In genomic region chr18:730120-730519, GRCh38 we compare ENCODE assay signal across 8 cellular contexts. TPM values are rescaled to one million over a fixed set of nuclear protein-coding genes. Genes with fewer than 3 reads are reported as not detected.
A peak's percentile ranks its signal among the peaks of the same experiment; 100 is the strongest.
DNase-seq lines count a peak whose midpoint lies in the region; ATAC-seq, FAIRE-seq and TF ChIP-seq lines count a peak whose summit lies in the region.
"Not testable (repeated sequence)": the region's sequence is repeated elsewhere in the genome, so short reads cannot be mapped to it uniquely, and the experiment has no call there.

No MANE protein-coding gene starts in this region.

- H3K4me3 Mint-ChIP-seq in CD8-positive, alpha-beta T cell; activated CD8-positive, alpha-beta memory T cell treated with anti-CD3 and anti-CD28 coated beads, Interleukin-2, amount 10 ng/mL, durations not matched to agents 7 days and 5 days; type B pancreatic cell: not testable (repeated sequence)

- 98 to 99% methylated on average over 5 of the region's 5 CpGs for WGBS in GM23248 (ENCODE audit: low coverage in 1 of 2, low lambda C conversion rate in 2 of 2, missing lambda C conversion rate in 2 of 2), 2 experiments

- not testable (repeated sequence) for H3K9ac ChIP-seq in GM23248; keratinocyte (ENCODE audit: control insufficient read depth, extremely low read depth, insufficient read depth, low read length)

- not testable (repeated sequence) for H3K9me1 ChIP-seq in keratinocyte (ENCODE audit: control insufficient read depth, extremely low read depth, insufficient read depth, low read length)

- not testable (repeated sequence) for H3K27me3 ChIP-seq in CD8-positive, alpha-beta T cell (ENCODE audit: insufficient read depth, low read length); GM23248 (replicated peaks; ENCODE audit: insufficient read depth); keratinocyte (ENCODE audit: control insufficient read depth, extremely low read depth, insufficient read depth, low read length)

- not testable (repeated sequence) for FAIRE-seq in keratinocyte (lab: Jason Lieb, UNC)

- not testable (repeated sequence) for H3K4me1 ChIP-seq in CD8-positive, alpha-beta T cell (ENCODE audit: insufficient read depth, low read length); keratinocyte (ENCODE audit: control insufficient read depth, extremely low read depth, insufficient read depth, low read length)
- H3K4me1 ChIP-seq in GM23248 (ENCODE audit: insufficient read depth): peaks cover 11% of the 10 kb centered on the region

- CTCF ChIA-PET in CD8-positive, alpha-beta T cell (lab: Charles Lee): not testable (repeated sequence)
- CTCF ChIA-PET in activated CD8-positive, alpha-beta memory T cell treated with anti-CD3 and anti-CD28 coated beads, Interleukin-2, amount 10 ng/mL, durations not matched to agents 7 days and 5 days (lab: Charles Lee): interaction anchor here (1.6 kb wide), 1 partner anchor 109 kb away, joined by 6 read pairs; no protein-coding TSS in a partner anchor

- not testable (repeated sequence) for H3K9me3 ChIP-seq in CD8-positive, alpha-beta T cell (ENCODE audit: low read length); GM23248 (ENCODE audit: low read depth); keratinocyte (ENCODE audit: control insufficient read depth, low read depth, low read length)

- peak; percentile 38 for ATAC-seq in CD8-positive, alpha-beta T cell
- ATAC-seq in activated CD8-positive, alpha-beta memory T cell treated with anti-CD3 and anti-CD28 coated beads, Interleukin-2, amount 10 ng/mL, durations not matched to agents 7 days and 5 days: peak; percentile 39
- peak; percentile 28 for ATAC-seq in esophagus mucosa

- not testable (repeated sequence) for H3K4me1 Mint-ChIP-seq in CD8-positive, alpha-beta T cell (ENCODE audit: low read depth); activated CD8-positive, alpha-beta memory T cell treated with anti-CD3 and anti-CD28 coated beads, Interleukin-2, amount 10 ng/mL, durations not matched to agents 7 days and 5 days; type B pancreatic cell (ENCODE audit: unreplicated experiment)

- not testable (repeated sequence) for H2AFZ ChIP-seq in GM23248; keratinocyte (ENCODE audit: control insufficient read depth, low read length)

- H3K36me3 ChIP-seq in CD8-positive, alpha-beta T cell (ENCODE audit: insufficient read depth, low read length); GM23248 (ENCODE audit: low read depth); keratinocyte (ENCODE audit: control insufficient read depth in 2 of 2, extremely low read depth in 1 of 2, insufficient read depth in 2 of 2, low read length in 2 of 2): not testable (repeated sequence)

- H3K9me2 ChIP-seq in GM23248 (ENCODE audit: insufficient read depth): not testable (repeated sequence)

- H4K20me1 ChIP-seq in GM23248 (ENCODE audit: insufficient read depth); keratinocyte (ENCODE audit: control insufficient read depth, extremely low read depth, insufficient read depth, low read length): not testable (repeated sequence)

- H3K27ac ChIP-seq in CD8-positive, alpha-beta T cell (ENCODE audit: low read depth, low read length); GM23248; keratinocyte (ENCODE audit: control insufficient read depth, insufficient read depth, low read length): not testable (repeated sequence)

- DNase-seq in CD8-positive, alpha-beta T cell; activated CD8-positive, alpha-beta memory T cell treated with anti-CD3 and anti-CD28 coated beads, Interleukin-2, amount 10 ng/mL, durations not matched to agents 7 days and 5 days; keratinocyte (ENCODE audit: low read depth, low spot score); type B pancreatic cell (ENCODE audit: extremely low spot score, unreplicated experiment): not testable (repeated sequence)
- DNase-seq in GM23248 (peak; percentile 12), Kasumi-1 (lab: John Stamatoyannopoulos, UW) (peak; percentile 39 to 55), RPMI8226 (peak; percentile 18)

- not testable (repeated sequence) for H3K27me3 Mint-ChIP-seq in CD8-positive, alpha-beta T cell (ENCODE audit: low read depth); activated CD8-positive, alpha-beta memory T cell treated with anti-CD3 and anti-CD28 coated beads, Interleukin-2, amount 10 ng/mL, durations not matched to agents 7 days and 5 days; type B pancreatic cell

- H3K9me3 Mint-ChIP-seq in CD8-positive, alpha-beta T cell; activated CD8-positive, alpha-beta memory T cell treated with anti-CD3 and anti-CD28 coated beads, Interleukin-2, amount 10 ng/mL, durations not matched to agents 7 days and 5 days (ENCODE audit: low read depth); type B pancreatic cell: not testable (repeated sequence)

- dilution Hi-C loops in keratinocyte (cut with MboI; ENCODE audit: extremely low pct_ligation_motif_present, low sequenced_read_pairs): not testable (repeated sequence)

- not testable (repeated sequence) for H3F3A ChIP-seq in GM23248 (ENCODE audit: insufficient read depth)

- not testable (repeated sequence) for H3K79me2 ChIP-seq in GM23248 (ENCODE audit: insufficient read depth); keratinocyte (ENCODE audit: control insufficient read depth, insufficient read depth, low read length)

- not testable (repeated sequence) for H3K27ac Mint-ChIP-seq in CD8-positive, alpha-beta T cell; activated CD8-positive, alpha-beta memory T cell treated with anti-CD3 and anti-CD28 coated beads, Interleukin-2, amount 10 ng/mL, durations not matched to agents 7 days and 5 days
- H3K27ac Mint-ChIP-seq in type B pancreatic cell: peak overlapping the region; percentile 34

- in situ Hi-C loops in GM23248 (cut with MboI): not testable (repeated sequence)

- H3K4me3 ChIP-seq in CD8-positive, alpha-beta T cell (ENCODE audit: low read depth, low read length); GM23248; keratinocyte (ENCODE audit: control insufficient read depth in 2 of 3, extremely low read depth in 1 of 3, insufficient read depth in 2 of 3, low read depth in 1 of 3, low read length in 3 of 3): not testable (repeated sequence)

- H3K36me3 Mint-ChIP-seq in CD8-positive, alpha-beta T cell: peaks cover 54% of the 10 kb centered on the region
- peaks cover 25% of the 10 kb centered on the region for H3K36me3 Mint-ChIP-seq in activated CD8-positive, alpha-beta memory T cell treated with anti-CD3 and anti-CD28 coated beads, Interleukin-2, amount 10 ng/mL, durations not matched to agents 7 days and 5 days
- peaks cover 38% of the 10 kb centered on the region for H3K36me3 Mint-ChIP-seq in type B pancreatic cell

- POLR2A ChIA-PET in CD8-positive, alpha-beta T cell (lab: Charles Lee): not testable (repeated sequence)

- TF ChIP-seq CTCF in CD8-positive, alpha-beta T cell (IDR thresholded peaks at IDR 0.05): not testable (repeated sequence)
- TF ChIP-seq CTCF in keratinocyte (optimal IDR thresholded peaks at IDR 0.05 in 1 of 3, IDR thresholded peaks at IDR 0.05 in 1 of 3, conservative IDR thresholded peaks at IDR 0.05 in 1 of 3; ENCODE audit: extremely low read depth in 1 of 3, insufficient read depth in 2 of 3, low read length in 3 of 3) (peak; percentile 9 to 25 (median 14)), type B pancreatic cell (conservative IDR thresholded peaks at IDR 0.05) (peak; percentile 57)

- intact Hi-C loops in CD8-positive, alpha-beta T cell (cut with DNase I, micrococcal nuclease): loop anchor here in 1 of 2 experiments (2.0 kb wide), 1 partner anchor 109 kb away; no protein-coding TSS in a partner anchor

- H3K4me2 ChIP-seq in GM23248 (ENCODE audit: unreplicated experiment); keratinocyte (ENCODE audit: control insufficient read depth, extremely low read depth, insufficient read depth, low read depth, low read length): not testable (repeated sequence)

RNA-seq across cellular contexts. Expression of gene ENOSF1, which starts 17.7 kb away (rescaled TPM):
- total RNA-seq in CD8-positive, alpha-beta T cell: 10 to 100 TPM; 32.2 to 39.7 TPM
- total RNA-seq in GM23248 (2014; rRNA removed; shearing (Covaris generic)): 17.5 and 24.3 TPM in 2 replicates
- 18.0 and 20.0 TPM in 2 replicates for polyA plus RNA-seq in GM23248 (2016; fragmentation: Nextera tagmentation; extraction: Ambion mirVana)
- total RNA-seq in activated CD8-positive, alpha-beta memory T cell treated with anti-CD3 and anti-CD28 coated beads, Interleukin-2, amount 10 ng/mL, durations not matched to agents 7 days and 5 days: 10 to 100 TPM; 79.3 to 84.3 TPM
- total RNA-seq in esophagus mucosa: 50.3 TPM
- polyA plus RNA-seq in keratinocyte: 14.6 to 27.6 TPM (median 19.5 TPM) in 3 replicates
- polyA plus RNA-seq in keratinocyte (2011; ENCODE audit: low read depth): 22.2 TPM
- polyA plus RNA-seq in keratinocyte (2011; cell fraction: cytosol; rRNA removed): 9.3 and 12.7 TPM in 2 replicates
- 58.7 and 63.0 TPM in 2 replicates for polyA plus RNA-seq in keratinocyte (2011; cell fraction: nucleus; rRNA removed)
- polyA plus RNA-seq in keratinocyte (2012; ENCODE audit: low replicate concordance): 18.6 and 20.5 TPM in 2 replicates
- 18.2 to 35.6 TPM (median 21.3 TPM) in 3 replicates for polyA minus RNA-seq in keratinocyte
- 16.5 TPM for polyA minus RNA-seq in keratinocyte (2011; cell fraction: cytosol; rRNA and poly(A)+ RNA removed)
- polyA minus RNA-seq in keratinocyte (2011; cell fraction: nucleus; rRNA and poly(A)+ RNA removed): 30.4 and 52.5 TPM in 2 replicates
- 43.2 and 63.1 TPM in 2 replicates for total RNA-seq in type B pancreatic cell (ENCODE audit: low replicate concordance)
